In the genomic region with DNA sequence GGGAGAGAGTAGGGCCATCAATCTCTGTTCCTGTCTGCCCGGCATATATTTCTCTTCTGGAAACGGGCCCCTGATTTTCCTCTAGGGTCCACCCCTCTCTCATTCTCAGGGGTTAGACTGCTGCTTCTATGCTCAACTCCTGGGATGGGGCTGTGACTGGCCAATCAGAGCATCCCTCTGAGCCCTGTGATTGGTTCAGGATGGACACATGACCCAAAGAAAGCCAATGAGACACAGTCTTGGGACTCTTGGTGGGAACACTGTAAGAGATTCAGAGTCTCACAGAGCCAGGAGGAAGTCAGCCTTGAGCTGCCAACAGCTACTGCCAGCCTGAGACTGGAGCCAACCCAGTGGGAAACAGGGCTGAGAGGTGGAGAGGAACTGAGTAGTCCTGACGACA, we compare ENCODE assay signal across 3 cellular contexts.
TF ChIP-seq lines count a peak whose summit lies in the region.

No MANE protein-coding gene starts in this region.

TF ChIP-seq in SK-N-SH, 30 proteins besides CTCF, POLR2A, EP300 and RAD21:
- TF ChIP-seq, protein P1, sequence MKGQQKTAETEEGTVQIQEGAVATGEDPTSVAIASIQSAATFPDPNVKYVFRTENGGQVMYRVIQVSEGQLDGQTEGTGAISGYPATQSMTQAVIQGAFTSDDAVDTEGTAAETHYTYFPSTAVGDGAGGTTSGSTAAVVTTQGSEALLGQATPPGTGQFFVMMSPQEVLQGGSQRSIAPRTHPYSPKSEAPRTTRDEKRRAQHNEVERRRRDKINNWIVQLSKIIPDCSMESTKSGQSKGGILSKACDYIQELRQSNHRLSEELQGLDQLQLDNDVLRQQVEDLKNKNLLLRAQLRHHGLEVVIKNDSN (IDR thresholded peaks at IDR 0.05; ENCODE audit: borderline replicate concordance, low read depth) = 0 out of 2 replicates have a peak, but pooled peaks have one; percentile 28
- no peak for TF ChIP-seq RCOR1 (IDR thresholded peaks at IDR 0.05; ENCODE audit: low read length)

TF ChIP-seq in SK-N-SH treated with all-trans-retinoic acid at 6 μM for 48 hours, 23 proteins besides CTCF, POLR2A, EP300 and RAD21:
- TF ChIP-seq, protein P2, sequence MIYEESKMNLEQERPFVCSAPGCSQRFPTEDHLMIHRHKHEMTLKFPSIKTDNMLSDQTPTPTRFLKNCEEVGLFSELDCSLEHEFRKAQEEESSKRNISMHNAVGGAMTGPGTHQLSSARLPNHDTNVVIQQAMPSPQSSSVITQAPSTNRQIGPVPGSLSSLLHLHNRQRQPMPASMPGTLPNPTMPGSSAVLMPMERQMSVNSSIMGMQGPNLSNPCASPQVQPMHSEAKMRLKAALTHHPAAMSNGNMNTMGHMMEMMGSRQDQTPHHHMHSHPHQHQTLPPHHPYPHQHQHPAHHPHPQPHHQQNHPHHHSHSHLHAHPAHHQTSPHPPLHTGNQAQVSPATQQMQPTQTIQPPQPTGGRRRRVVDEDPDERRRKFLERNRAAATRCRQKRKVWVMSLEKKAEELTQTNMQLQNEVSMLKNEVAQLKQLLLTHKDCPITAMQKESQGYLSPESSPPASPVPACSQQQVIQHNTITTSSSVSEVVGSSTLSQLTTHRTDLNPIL (CRISPR knock-in tag; IDR thresholded peaks at IDR 0.05; ENCODE audit: low read depth) = no peak
- no peak for TF ChIP-seq SNAI2 (CRISPR knock-in tag; IDR thresholded peaks at IDR 0.05)
- no peak for TF ChIP-seq OSR1 (CRISPR knock-in tag; IDR thresholded peaks at IDR 0.05)
- TF ChIP-seq, protein P3, sequence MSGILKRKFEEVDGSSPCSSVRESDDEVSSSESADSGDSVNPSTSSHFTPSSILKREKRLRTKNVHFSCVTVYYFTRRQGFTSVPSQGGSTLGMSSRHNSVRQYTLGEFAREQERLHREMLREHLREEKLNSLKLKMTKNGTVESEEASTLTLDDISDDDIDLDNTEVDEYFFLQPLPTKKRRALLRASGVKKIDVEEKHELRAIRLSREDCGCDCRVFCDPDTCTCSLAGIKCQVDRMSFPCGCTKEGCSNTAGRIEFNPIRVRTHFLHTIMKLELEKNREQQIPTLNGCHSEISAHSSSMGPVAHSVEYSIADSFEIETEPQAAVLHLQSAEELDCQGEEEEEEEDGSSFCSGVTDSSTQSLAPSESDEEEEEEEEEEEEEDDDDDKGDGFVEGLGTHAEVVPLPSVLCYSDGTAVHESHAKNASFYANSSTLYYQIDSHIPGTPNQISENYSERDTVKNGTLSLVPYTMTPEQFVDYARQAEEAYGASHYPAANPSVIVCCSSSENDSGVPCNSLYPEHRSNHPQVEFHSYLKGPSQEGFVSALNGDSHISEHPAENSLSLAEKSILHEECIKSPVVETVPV (CRISPR knock-in tag; IDR thresholded peaks at IDR 0.05) = no peak
- TF ChIP-seq, protein P4, sequence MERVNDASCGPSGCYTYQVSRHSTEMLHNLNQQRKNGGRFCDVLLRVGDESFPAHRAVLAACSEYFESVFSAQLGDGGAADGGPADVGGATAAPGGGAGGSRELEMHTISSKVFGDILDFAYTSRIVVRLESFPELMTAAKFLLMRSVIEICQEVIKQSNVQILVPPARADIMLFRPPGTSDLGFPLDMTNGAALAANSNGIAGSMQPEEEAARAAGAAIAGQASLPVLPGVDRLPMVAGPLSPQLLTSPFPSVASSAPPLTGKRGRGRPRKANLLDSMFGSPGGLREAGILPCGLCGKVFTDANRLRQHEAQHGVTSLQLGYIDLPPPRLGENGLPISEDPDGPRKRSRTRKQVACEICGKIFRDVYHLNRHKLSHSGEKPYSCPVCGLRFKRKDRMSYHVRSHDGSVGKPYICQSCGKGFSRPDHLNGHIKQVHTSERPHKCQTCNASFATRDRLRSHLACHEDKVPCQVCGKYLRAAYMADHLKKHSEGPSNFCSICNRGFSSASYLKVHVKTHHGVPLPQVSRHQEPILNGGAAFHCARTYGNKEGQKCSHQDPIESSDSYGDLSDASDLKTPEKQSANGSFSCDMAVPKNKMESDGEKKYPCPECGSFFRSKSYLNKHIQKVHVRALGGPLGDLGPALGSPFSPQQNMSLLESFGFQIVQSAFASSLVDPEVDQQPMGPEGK (CRISPR knock-in tag; IDR thresholded peaks at IDR 0.05; ENCODE audit: borderline replicate concordance) = no peak
- TF ChIP-seq CSDC2 (CRISPR knock-in tag; IDR thresholded peaks at IDR 0.05) = no peak
- no peak for TF ChIP-seq ZC3H10 (CRISPR knock-in tag; IDR thresholded peaks at IDR 0.05)
- TF ChIP-seq ZNF8 (CRISPR knock-in tag; IDR thresholded peaks at IDR 0.05) = no peak
- no peak for TF ChIP-seq BACH2 (CRISPR knock-in tag; IDR thresholded peaks at IDR 0.05; ENCODE audit: borderline replicate concordance)
- TF ChIP-seq POU6F1 (CRISPR knock-in tag; IDR thresholded peaks at IDR 0.05; ENCODE audit: borderline replicate concordance, low read depth) = no peak
- TF ChIP-seq, protein P5, sequence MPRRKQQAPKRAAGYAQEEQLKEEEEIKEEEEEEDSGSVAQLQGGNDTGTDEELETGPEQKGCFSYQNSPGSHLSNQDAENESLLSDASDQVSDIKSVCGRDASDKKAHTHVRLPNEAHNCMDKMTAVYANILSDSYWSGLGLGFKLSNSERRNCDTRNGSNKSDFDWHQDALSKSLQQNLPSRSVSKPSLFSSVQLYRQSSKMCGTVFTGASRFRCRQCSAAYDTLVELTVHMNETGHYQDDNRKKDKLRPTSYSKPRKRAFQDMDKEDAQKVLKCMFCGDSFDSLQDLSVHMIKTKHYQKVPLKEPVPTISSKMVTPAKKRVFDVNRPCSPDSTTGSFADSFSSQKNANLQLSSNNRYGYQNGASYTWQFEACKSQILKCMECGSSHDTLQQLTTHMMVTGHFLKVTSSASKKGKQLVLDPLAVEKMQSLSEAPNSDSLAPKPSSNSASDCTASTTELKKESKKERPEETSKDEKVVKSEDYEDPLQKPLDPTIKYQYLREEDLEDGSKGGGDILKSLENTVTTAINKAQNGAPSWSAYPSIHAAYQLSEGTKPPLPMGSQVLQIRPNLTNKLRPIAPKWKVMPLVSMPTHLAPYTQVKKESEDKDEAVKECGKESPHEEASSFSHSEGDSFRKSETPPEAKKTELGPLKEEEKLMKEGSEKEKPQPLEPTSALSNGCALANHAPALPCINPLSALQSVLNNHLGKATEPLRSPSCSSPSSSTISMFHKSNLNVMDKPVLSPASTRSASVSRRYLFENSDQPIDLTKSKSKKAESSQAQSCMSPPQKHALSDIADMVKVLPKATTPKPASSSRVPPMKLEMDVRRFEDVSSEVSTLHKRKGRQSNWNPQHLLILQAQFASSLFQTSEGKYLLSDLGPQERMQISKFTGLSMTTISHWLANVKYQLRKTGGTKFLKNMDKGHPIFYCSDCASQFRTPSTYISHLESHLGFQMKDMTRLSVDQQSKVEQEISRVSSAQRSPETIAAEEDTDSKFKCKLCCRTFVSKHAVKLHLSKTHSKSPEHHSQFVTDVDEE (CRISPR knock-in tag; IDR thresholded peaks at IDR 0.05) = no peak
- TF ChIP-seq TOX (CRISPR knock-in tag; IDR thresholded peaks at IDR 0.05; ENCODE audit: borderline replicate concordance) = no peak
- TF ChIP-seq ARNTL (CRISPR knock-in tag; IDR thresholded peaks at IDR 0.05; ENCODE audit: borderline replicate concordance, low read depth) = no peak

TF ChIP-seq in K562, 482 proteins besides CTCF, POLR2A, EP300 and RAD21:
- TF ChIP-seq, protein P1 (CRISPR knock-in tag; IDR thresholded peaks at IDR 0.05) = peak; percentile 74
- TF ChIP-seq ZNF668 (CRISPR knock-in tag; IDR thresholded peaks at IDR 0.05) (no peak), TSC22D4 (tag; IDR thresholded peaks at IDR 0.05) (no peak), EWSR1 (IDR thresholded peaks at IDR 0.05; ENCODE audit: borderline replicate concordance, low read depth, partially characterized antibody) (no peak), USF2 (CRISPR knock-in tag; IDR thresholded peaks at IDR 0.05) (peak; percentile 71), ZFX (CRISPR knock-in tag; IDR thresholded peaks at IDR 0.05) (no peak), NFYB (IDR thresholded peaks at IDR 0.05; ENCODE audit: extremely low read depth, insufficient read length) (peak; percentile 71), MTA2 (IDR thresholded peaks at IDR 0.05; ENCODE audit: low read depth) (no peak)
